Comparison of ENCODE assay signal across 30 cellular contexts in genomic region chr6:14273196-14273595, GRCh38.
DNase-seq lines count a peak whose midpoint lies in the region; ATAC-seq and TF ChIP-seq lines count a peak whose summit lies in the region.
"Had no signal": no experiment of that assay in that cellular context is flagged by ENCODE, and none has a peak within 500 bp of the region (broad histone marks: within the 10 kb centered on the region; RNA-seq: fewer than 3 reads in every experiment).

No MANE protein-coding gene starts in this region.

- H3K9me3 ChIP-seq in iPS-20b (ENCODE audit: insufficient read depth, low read depth, low read length) = peaks cover 6% of the 10 kb centered on the region; the same call in 1 of the 2 replicates
- no peaks in the 10 kb centered on the region for H3K9me3 ChIP-seq in right lobe of liver
- H3K9me3 ChIP-seq: HAP-1, thyroid gland had no signal

- H3K27ac ChIP-seq in iPS-20b (ENCODE audit: low read length) = no peak overlapping the region
- H3K27ac ChIP-seq in right lobe of liver = no peak overlapping the region
- H3K27ac ChIP-seq: thyroid gland, VCaP had no signal

- no peak overlapping the region for H3K27ac Mint-ChIP-seq in activated naive CD4-positive, alpha-beta T cell treated with anti-CD3 and anti-CD28 coated beads, Interleukin-2, amount 10 ng/mL, durations not matched to agents 7 days and 5 days
- H3K27ac Mint-ChIP-seq: activated CD4-positive, alpha-beta memory T cell treated with anti-CD3 and anti-CD28 coated beads, Interleukin-2, amount 10 ng/mL, durations not matched to agents 7 days and 5 days; activated naive CD4-positive, alpha-beta T cell treated with anti-CD3 and anti-CD28 coated beads, Interleukin-2, amount 50 U/mL, for 24 hours; CD8-positive, alpha-beta T cell; immature natural killer cell; T-helper 17 cell had no signal

- CTCF ChIA-PET in activated naive CD4-positive, alpha-beta T cell treated with anti-CD3 and anti-CD28 coated beads, Interleukin-2, amount 10 ng/mL, durations not matched to agents 7 days and 5 days (lab: Charles Lee) = no interaction called here

- no peaks in the 10 kb centered on the region for H3K36me3 ChIP-seq in iPS-20b (ENCODE audit: insufficient read depth, low read depth, low read length)
- no peaks in the 10 kb centered on the region for H3K36me3 ChIP-seq in right lobe of liver
- H3K36me3 ChIP-seq: HAP-1, thyroid gland had no signal

- H3K4me3 Mint-ChIP-seq in activated naive CD4-positive, alpha-beta T cell treated with anti-CD3 and anti-CD28 coated beads, Interleukin-2, amount 10 ng/mL, durations not matched to agents 7 days and 5 days = no peak overlapping the region
- H3K4me3 Mint-ChIP-seq: activated CD4-positive, alpha-beta memory T cell treated with anti-CD3 and anti-CD28 coated beads, Interleukin-2, amount 10 ng/mL, durations not matched to agents 7 days and 5 days; activated naive CD4-positive, alpha-beta T cell treated with anti-CD3 and anti-CD28 coated beads, Interleukin-2, amount 50 U/mL, for 24 hours; activated T-cell treated with anti-CD3 and anti-CD28 coated beads, Interleukin-2, amount 50 U/mL, for 4 hours; CD8-positive, alpha-beta T cell; central memory CD8-positive, alpha-beta T cell; immature natural killer cell; neural crest cell; T-helper 17 cell had no signal

- peaks cover 67% of the 10 kb centered on the region for H3K4me1 Mint-ChIP-seq in activated naive CD4-positive, alpha-beta T cell treated with anti-CD3 and anti-CD28 coated beads, Interleukin-2, amount 10 ng/mL, durations not matched to agents 7 days and 5 days

- DNase-seq in CD1c-positive myeloid dendritic cell (ENCODE audit: extremely low spot score) (peak; percentile 45), MV-4-11 (lab: John Stamatoyannopoulos, UW) (peak; percentile 24), cerebellum (ENCODE audit: low spot score) (peak; percentile 74), NCI-H1048 (lab: John Stamatoyannopoulos, UW) (no peak), right lobe of liver (no peak), HuH-7.5 (ENCODE audit: low spot score) (no peak)
- DNase-seq in activated naive CD4-positive, alpha-beta T cell treated with anti-CD3 and anti-CD28 coated beads, Interleukin-2, amount 10 ng/mL, durations not matched to agents 7 days and 5 days = no peak
- DNase-seq: activated CD4-positive, alpha-beta memory T cell treated with anti-CD3 and anti-CD28 coated beads, Interleukin-2, amount 10 ng/mL, durations not matched to agents 7 days and 5 days; activated T-cell treated with anti-CD3 and anti-CD28 coated beads, Interleukin-2, amount 50 U/mL, for 4 hours; aorta; CD8-positive, alpha-beta T cell; DMS79; effector CD4-positive, alpha-beta T cell; immature natural killer cell; Karpas-422; left ventricle myocardium superior; NCI-H1105; NCI-H2081; NCI-H510A treated with DMSO at 0.1 percent for 48 hours; Right ventricle myocardium superior; stimulated activated CD4-positive, alpha-beta T cell treated with anti-CD3 and anti-CD28 coated beads, Interleukin-1b, Interleukin-23, amount 100 ng/mL, for 48 hours; stimulated activated naive CD4-positive, alpha-beta T cell treated with Interleukin-2 at 50 U/mL for 16 hours; T-helper 17 cell; thyroid gland had no signal

- TF ChIP-seq CTCF in right lobe of liver (IDR thresholded peaks at IDR 0.05) = no peak

- peaks cover 3% of the 10 kb centered on the region for H3K27me3 Mint-ChIP-seq in activated naive CD4-positive, alpha-beta T cell treated with anti-CD3 and anti-CD28 coated beads, Interleukin-2, amount 10 ng/mL, durations not matched to agents 7 days and 5 days
- H3K27me3 Mint-ChIP-seq: activated CD4-positive, alpha-beta memory T cell treated with anti-CD3 and anti-CD28 coated beads, Interleukin-2, amount 10 ng/mL, durations not matched to agents 7 days and 5 days; activated naive CD4-positive, alpha-beta T cell treated with anti-CD3 and anti-CD28 coated beads, Interleukin-2, amount 50 U/mL, for 24 hours; central memory CD8-positive, alpha-beta T cell; T-helper 17 cell had no signal

- peaks cover 2% of the 10 kb centered on the region for H3K36me3 Mint-ChIP-seq in activated naive CD4-positive, alpha-beta T cell treated with anti-CD3 and anti-CD28 coated beads, Interleukin-2, amount 10 ng/mL, durations not matched to agents 7 days and 5 days
- H3K36me3 Mint-ChIP-seq: activated naive CD4-positive, alpha-beta T cell treated with anti-CD3 and anti-CD28 coated beads, Interleukin-2, amount 50 U/mL, for 24 hours; CD8-positive, alpha-beta T cell; immature natural killer cell had no signal

- TF ChIP-seq POLR2A in right lobe of liver (IDR thresholded peaks at IDR 0.05) = no peak

- WGBS in right lobe of liver (ENCODE audit: insufficient coverage, low coverage, low lambda C conversion rate, missing lambda C conversion rate) = 61% methylated on average over 7 of the region's 8 CpGs

- H3K4me1 ChIP-seq in iPS-20b (ENCODE audit: insufficient read depth, low read length) = peaks cover 11% of the 10 kb centered on the region; the same call in 1 of the 2 replicates
- H3K4me1 ChIP-seq in right lobe of liver = no peaks in the 10 kb centered on the region
- H3K4me1 ChIP-seq: HAP-1 had no signal

- peaks cover 37% of the 10 kb centered on the region for H3K27me3 ChIP-seq in iPS-20b (ENCODE audit: insufficient read depth, low read length)
- no peaks in the 10 kb centered on the region for H3K27me3 ChIP-seq in right lobe of liver
- H3K27me3 ChIP-seq: thyroid gland had no signal

- H3K4me3 ChIP-seq in iPS-20b (ENCODE audit: low read length) = peak overlapping the region; percentile 24; the same call in 1 of the 2 replicates
- no peak overlapping the region for H3K4me3 ChIP-seq in right lobe of liver
- H3K4me3 ChIP-seq: HAP-1, thyroid gland had no signal

- intact Hi-C loops in right lobe of liver (cut with DNase I) = no loop called here

- H3K9me3 Mint-ChIP-seq in activated naive CD4-positive, alpha-beta T cell treated with anti-CD3 and anti-CD28 coated beads, Interleukin-2, amount 10 ng/mL, durations not matched to agents 7 days and 5 days = peaks cover 11% of the 10 kb centered on the region
- H3K9me3 Mint-ChIP-seq: activated naive CD4-positive, alpha-beta T cell treated with anti-CD3 and anti-CD28 coated beads, Interleukin-2, amount 50 U/mL, for 24 hours; CD8-positive, alpha-beta T cell; central memory CD8-positive, alpha-beta T cell had no signal

- no peak overlapping the region for H3K9ac ChIP-seq in iPS-20b (ENCODE audit: low read depth, low read length)

- no peak for ATAC-seq in right lobe of liver
- ATAC-seq: activated T-cell treated with anti-CD3 and anti-CD28 coated beads, Interleukin-2, amount 50 U/mL, for 4 hours; CD8-positive, alpha-beta T cell; left ventricle myocardium superior; T-helper 17 cell had no signal

Comparison
In these comparisons a context has a peak if more than half of its experiments do, and no peak if none do; other contexts are left out.
1. DNase-seq: peak in CD1c-positive myeloid dendritic cell (single experiment), MV-4-11 (single experiment) and cerebellum (single experiment); none in NCI-H1048 (single experiment), activated naive CD4-positive, alpha-beta T cell treated with anti-CD3 and anti-CD28 coated beads, Interleukin-2, amount 10 ng/mL, durations not matched to agents 7 days and 5 days (single experiment), right lobe of liver (0 of 3) and HuH-7.5 (single experiment).